ENCODE assay signal across 14 cellular contexts in genomic region chrX:73561791-73562190, GRCh38. TPM values are rescaled to one million over a fixed set of nuclear protein-coding genes. Genes with fewer than 3 reads are reported as not detected.
DNase-seq lines count a peak whose midpoint lies in the region; ATAC-seq and FAIRE-seq lines count a peak whose summit lies in the region.
"Had no signal": no experiment of that assay in that cellular context is flagged by ENCODE, and none has a peak within 500 bp of the region (broad histone marks: within the 10 kb centered on the region; RNA-seq: fewer than 3 reads in every experiment).

No MANE protein-coding gene starts in this region.

- H3K27me3 ChIP-seq in muscle layer of duodenum (ENCODE audit: low read depth, low read length): no peaks in the 10 kb centered on the region

- peaks cover 4 to 11% (median 9%) of the 10 kb centered on the region in 3 donors for H3K4me1 Mint-ChIP-seq in IgD-negative memory B cell
- peaks cover 26% of the 10 kb centered on the region for H3K4me1 Mint-ChIP-seq in activated naive CD8-positive, alpha-beta T cell treated with anti-CD3 and anti-CD28 coated beads, Interleukin-2, amount 50 U/mL, for 24 hours
- H3K4me1 Mint-ChIP-seq: endodermal cell had no signal

- no peaks in the 10 kb centered on the region for H3K36me3 ChIP-seq in muscle layer of duodenum (ENCODE audit: control insufficient read depth in 1 of 2, insufficient read depth in 2 of 2, low read length in 2 of 2)

- H3K4me1 ChIP-seq in muscle layer of duodenum (ENCODE audit: control insufficient read depth in 1 of 2, insufficient read depth in 2 of 2, low read length in 2 of 2): peaks cover 0 to 3% of the 10 kb centered on the region in 2 donors

- peak overlapping the region; percentile 75 to 82 for H3K4me3 ChIP-seq in muscle layer of duodenum (ENCODE audit: low read depth in 1 of 2, low read length in 2 of 2)

- peak; percentile 14 for DNase-seq in NCI-H748 (lab: John Stamatoyannopoulos, UW; ENCODE audit: unreplicated experiment)
- no peak for DNase-seq in NCI-H748 treated with DMSO at 0.1 percent for 48 hours (lab: John Stamatoyannopoulos, UW)
- no peak for DNase-seq in activated naive CD8-positive, alpha-beta T cell treated with anti-CD3 and anti-CD28 coated beads, Interleukin-2, amount 50 U/mL, for 24 hours
- no peak for DNase-seq in urothelium cell line (ENCODE audit: low spot score)
- DNase-seq: ACHN; activated T-cell treated with anti-CD3 and anti-CD28 coated beads, Interleukin-2, amount 50 U/mL, for 48 hours; endodermal cell; NCI-H446; occipital lobe; stimulated activated CD4-positive, alpha-beta T cell treated with anti-CD3 and anti-CD28 coated beads, Interleukin-2, amount 100 ng/mL, for 48 hours had no signal

- H3K4me3 Mint-ChIP-seq in IgD-negative memory B cell: peak overlapping the region in 3 of 4 donors; percentile 14 to 85 (median 21)
- H3K4me3 Mint-ChIP-seq in activated naive CD8-positive, alpha-beta T cell treated with anti-CD3 and anti-CD28 coated beads, Interleukin-2, amount 50 U/mL, for 24 hours: peak overlapping the region; percentile 89

- no peak for FAIRE-seq in urothelium cell line (lab: Jason Lieb, UNC)

- H3K27ac Mint-ChIP-seq in IgD-negative memory B cell: no peak overlapping the region
- H3K27ac Mint-ChIP-seq in activated naive CD8-positive, alpha-beta T cell treated with anti-CD3 and anti-CD28 coated beads, Interleukin-2, amount 50 U/mL, for 24 hours: no peak overlapping the region
- H3K27ac Mint-ChIP-seq: endodermal cell had no signal

- H3K36me3 Mint-ChIP-seq in IgD-negative memory B cell: no peaks in the 10 kb centered on the region
- H3K36me3 Mint-ChIP-seq in activated naive CD8-positive, alpha-beta T cell treated with anti-CD3 and anti-CD28 coated beads, Interleukin-2, amount 50 U/mL, for 24 hours (ENCODE audit: low read depth): peaks cover 1% of the 10 kb centered on the region

- H3K27ac ChIP-seq in muscle layer of duodenum (ENCODE audit: low read length): no peak overlapping the region

- H3K9me3 Mint-ChIP-seq in IgD-negative memory B cell: peaks cover 0 to 3% (median 0%) of the 10 kb centered on the region in 3 donors
- H3K9me3 Mint-ChIP-seq in activated naive CD8-positive, alpha-beta T cell treated with anti-CD3 and anti-CD28 coated beads, Interleukin-2, amount 50 U/mL, for 24 hours: no peaks in the 10 kb centered on the region

- no peaks in the 10 kb centered on the region for H3K9me3 ChIP-seq in muscle layer of duodenum (ENCODE audit: control insufficient read depth in 1 of 2, low read length in 2 of 2)

- no peaks in the 10 kb centered on the region for H3K27me3 Mint-ChIP-seq in IgD-negative memory B cell
- H3K27me3 Mint-ChIP-seq in activated naive CD8-positive, alpha-beta T cell treated with anti-CD3 and anti-CD28 coated beads, Interleukin-2, amount 50 U/mL, for 24 hours: no peaks in the 10 kb centered on the region

- no peak for ATAC-seq in activated naive CD8-positive, alpha-beta T cell treated with anti-CD3 and anti-CD28 coated beads, Interleukin-2, amount 50 U/mL, for 24 hours
- ATAC-seq in GM19035 (IDR thresholded peaks at IDR 0.05; ENCODE audit: unreplicated experiment) (no peak), HG03565 (IDR thresholded peaks at IDR 0.05; ENCODE audit: unreplicated experiment) (no peak)

RNA-seq across cellular contexts. Expression of gene CHIC1, which starts 1.2 kb away (rescaled TPM):
- 3.4 TPM for polyA plus RNA-seq in IgD-negative memory B cell
